Comparison of ENCODE assay signal across 30 cellular contexts in the genomic region with DNA sequence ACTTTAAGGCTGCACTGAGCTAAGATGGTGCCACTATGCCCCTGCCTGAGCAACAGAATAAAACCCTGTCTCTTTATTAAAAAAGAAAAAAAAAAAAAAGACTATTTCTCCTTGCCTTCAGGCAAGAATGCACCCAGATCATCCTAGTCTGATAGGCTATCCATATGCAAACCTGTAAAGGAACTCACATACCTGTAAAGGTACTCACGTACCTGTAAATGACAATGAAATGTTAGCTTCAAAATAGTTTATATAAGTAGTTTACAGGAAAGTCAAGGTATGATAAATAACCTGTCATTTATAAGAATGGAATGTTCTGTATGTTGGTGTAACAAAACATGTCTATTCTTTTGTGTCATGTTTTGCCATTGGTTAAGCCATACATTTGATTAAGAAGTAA.
"Had no signal": no experiment of that assay in that cellular context is flagged by ENCODE, and none has a peak within 500 bp of the region (broad histone marks: within the 10 kb centered on the region; RNA-seq: fewer than 3 reads in every experiment).

No MANE protein-coding gene starts in this region.

- H3K4me1 ChIP-seq: ascending aorta had no signal

- ATAC-seq: activated CD8-positive, alpha-beta T cell treated with anti-CD3 and anti-CD28 coated beads for 36 hours; activated naive CD8-positive, alpha-beta T cell treated with anti-CD3 and anti-CD28 coated beads, Interleukin-2, amount 50 U/mL, for 24 hours; activated T-cell treated with anti-CD3 and anti-CD28 coated beads, Interleukin-2, amount 50 U/mL, for 4 hours; activated T-cell treated with anti-CD3 and anti-CD28 coated beads, Interleukin-2, amount 50 U/mL, for 72 hours; activated T-helper 17 cell treated with anti-CD3 and anti-CD28 coated beads, Interleukin-2, amount 50 U/mL, for 72 hours had no signal

- H3K27me3 ChIP-seq: ascending aorta, cardiac muscle cell had no signal

- H3K27ac ChIP-seq: ascending aorta, cardiac muscle cell, VCaP had no signal

- FAIRE-seq: bronchial epithelial cell, TTC549 had no signal

- H3K4me3 ChIP-seq: ascending aorta, cardiac muscle cell had no signal

- DNase-seq: activated B cell treated with CpG ODN at 0.5 μM for 24 hours; activated CD4-positive, alpha-beta memory T cell treated with anti-CD3 and anti-CD28 coated beads for 36 hours; activated CD4-positive, alpha-beta T cell treated with anti-CD3 and anti-CD28 coated beads for 4 hours; activated CD4-positive, alpha-beta T cell treated with anti-CD3 and anti-CD28 coated beads, Interleukin-2, amount 10 ng/mL, durations not matched to agents 24 days and 14 days; activated CD4-positive, alpha-beta T cell treated with anti-CD3 and anti-CD28 coated beads, Interleukin-2, amount 50 U/mL, for 1 hour; activated CD4-positive, alpha-beta T cell treated with anti-CD3 and anti-CD28 coated beads, Interleukin-2, amount 50 U/mL, for 4 hours; activated CD4-positive, CD25-positive, alpha-beta regulatory T cell treated with anti-CD3 and anti-CD28 coated beads, Interleukin-2, amount 50 U/mL, for 72 hours; activated CD8-positive, alpha-beta memory T cell treated with anti-CD3 and anti-CD28 coated beads, Interleukin-2, amount 50 U/mL, for 4 hours; activated CD8-positive, alpha-beta T cell treated with anti-CD3 and anti-CD28 coated beads for 36 hours; activated effector memory CD4-positive, alpha-beta T cell treated with anti-CD3 and anti-CD28 coated beads, Interleukin-2, amount 50 U/mL, for 16 hours; activated naive CD4-positive, alpha-beta T cell treated with anti-CD3 and anti-CD28 coated beads, Interleukin-2, amount 10 ng/mL, durations not matched to agents 7 days and 5 days; activated naive CD4-positive, alpha-beta T cell treated with Interleukin-2 at 50 U/mL for 16 hours; activated naive CD8-positive, alpha-beta T cell treated with anti-CD3 and anti-CD28 coated beads, Interleukin-2, amount 10 ng/mL, durations not matched to agents 7 days and 5 days; activated naive CD8-positive, alpha-beta T cell treated with anti-CD3 and anti-CD28 coated beads, Interleukin-2, amount 50 U/mL, for 24 hours; activated T-cell treated with anti-CD3 and anti-CD28 coated beads for 4 hours; activated T-cell treated with anti-CD3 and anti-CD28 coated beads, Interleukin-2, amount 50 U/mL, for 1 hour; activated T-cell treated with anti-CD3 and anti-CD28 coated beads, Interleukin-2, amount 50 U/mL, for 4 hours; activated T-cell treated with anti-CD3 and anti-CD28 coated beads, Interleukin-2, amount 50 U/mL, for 72 hours; amygdala; anterior cingulate cortex; central memory CD4-positive, alpha-beta T cell; T-helper 1 cell; T-helper 2 cell; T-helper 9 cell had no signal
